Comparison of ENCODE assay signal across 38 cellular contexts in genomic region chr9:107778666-107779065, GRCh38.
"Had no signal": no experiment of that assay in that cellular context is flagged by ENCODE, and none has a peak within 500 bp of the region (broad histone marks: within the 10 kb centered on the region; RNA-seq: fewer than 3 reads in every experiment).

No MANE protein-coding gene starts in this region.

- DNase-seq: activated B cell treated with CpG ODN at 0.5 μM for 24 hours; activated CD4-positive, alpha-beta memory T cell treated with anti-CD3 and anti-CD28 coated beads, Interleukin-2, amount 10 ng/mL, durations not matched to agents 7 days and 5 days; activated CD4-positive, alpha-beta T cell treated with anti-CD3 and anti-CD28 coated beads for 1 hour; activated CD4-positive, alpha-beta T cell treated with anti-CD3 and anti-CD28 coated beads for 48 hours; activated CD8-positive, alpha-beta memory T cell treated with anti-CD3 and anti-CD28 coated beads for 24 hours; activated CD8-positive, alpha-beta memory T cell treated with anti-CD3 and anti-CD28 coated beads, Interleukin-2, amount 10 ng/mL, durations not matched to agents 7 days and 5 days; activated CD8-positive, alpha-beta memory T cell treated with anti-CD3 and anti-CD28 coated beads, Interleukin-2, amount 50 U/mL, for 48 hours; activated effector memory CD4-positive, alpha-beta T cell treated with anti-CD3 and anti-CD28 coated beads, Interleukin-2, amount 50 U/mL, for 16 hours; activated naive CD4-positive, alpha-beta T cell; activated naive CD4-positive, alpha-beta T cell treated with anti-CD3 and anti-CD28 coated beads, Interleukin-2, amount 50 U/mL, for 16 hours; activated naive CD8-positive, alpha-beta T cell treated with anti-CD3 and anti-CD28 coated beads for 36 hours; activated T-cell treated with anti-CD3 and anti-CD28 coated beads, Interleukin-2, amount 50 U/mL, for 48 hours; amniotic stem cell; aorta; brain microvascular endothelial cell; central memory CD4-positive, alpha-beta T cell; Karpas-422; MG63; NCI-H1092; NCI-H1417; NCI-H146; NCI-H187; NCI-H2029 treated with DMSO at 0.1 percent for 48 hours; NCI-H2107; NCI-H2171; NCI-H510A; NCI-H526; NCI-H748 treated with DMSO at 0.1 percent for 48 hours; NK-92 treated with Interleukin-12 subunit alpha and Interleukin-12 subunit beta, amount 100 ng/mL, for 24 hours; PC-3; Peyer's patch; SIG-M5; SW 1271; T-helper 1 cell; T-helper 2 cell; T-helper 9 cell had no signal

- H3K9me3 ChIP-seq: MG63, Peyer's patch had no signal

- H3K4me3 ChIP-seq: MG63, Peyer's patch had no signal

- H3K36me3 ChIP-seq: brain microvascular endothelial cell, MG63, Peyer's patch had no signal

- H3K27ac ChIP-seq: brain microvascular endothelial cell, Peyer's patch, RWPE1, VCaP had no signal

- H3K4me1 ChIP-seq: Peyer's patch had no signal

- H3K27me3 ChIP-seq: brain microvascular endothelial cell, MG63, Peyer's patch had no signal
